Comparison of ENCODE assay signal across 27 cellular contexts in genomic region chr19:542173-542866, GRCh38. TPM values are rescaled to one million over a fixed set of nuclear protein-coding genes. Genes with fewer than 3 reads are reported as not detected.
DNase-seq lines count a peak whose midpoint lies in the region; ATAC-seq, FAIRE-seq and TF ChIP-seq lines count a peak whose summit lies in the region.
"Had no signal": no experiment of that assay in that cellular context is flagged by ENCODE, and none has a peak within 500 bp of the region (broad histone marks: within the 10 kb centered on the region; RNA-seq: fewer than 3 reads in every experiment).

No MANE protein-coding gene starts in this region.

- H3K9me3 Mint-ChIP-seq in natural killer cell (no peaks in the 10 kb centered on the region), endodermal cell (no peaks in the 10 kb centered on the region)
- H3K9me3 Mint-ChIP-seq in natural killer cell treated with Interleukin-12 subunit alpha and Interleukin-12 subunit beta and Interleukin-15 and Interleukin-18, amount 100 ng/mL, for 72 hours, result no peaks in the 10 kb centered on the region
- H3K9me3 Mint-ChIP-seq: CD14-positive monocyte had no signal

- H3K36me3 ChIP-seq in endodermal cell (ENCODE audit: control insufficient read depth, insufficient read depth, low read length) (peaks cover 6% of the 10 kb centered on the region), HepG2 (replicated peaks in 1 of 2; ENCODE audit: control insufficient read depth in 1 of 2, insufficient read depth in 2 of 2, low read length in 2 of 2) (peaks cover 6 to 29% of the 10 kb centered on the region in 2 experiments; a peak in 4 of 5 replicates)

- H3K27ac ChIP-seq in endodermal cell (ENCODE audit: low read depth, low read length) (no peak overlapping the region), HepG2 (ENCODE audit: extremely low read length, insufficient read depth, low read length) (no peak overlapping the region)
- H3K27ac ChIP-seq: HL-60, KMS-11, Peyer's patch had no signal

- peak overlapping the region; percentile 28 for H3K4me3 Mint-ChIP-seq in natural killer cell
- no peak overlapping the region for H3K4me3 Mint-ChIP-seq in natural killer cell treated with Interleukin-12 subunit alpha and Interleukin-12 subunit beta and Interleukin-15 and Interleukin-18, amount 100 ng/mL, for 72 hours
- no peak overlapping the region for H3K4me3 Mint-ChIP-seq in endodermal cell
- H3K4me3 Mint-ChIP-seq: CD14-positive monocyte had no signal

- TF ChIP-seq POLR2A in HepG2 (IDR thresholded peaks at IDR 0.05; ENCODE audit: insufficient read depth in 1 of 2, low read depth in 2 of 2, low read length in 2 of 2), result no peak

- H2AFZ ChIP-seq in HepG2 (ENCODE audit: low read length), result no peak overlapping the region

- H3K27me3 ChIP-seq in endodermal cell (ENCODE audit: control insufficient read depth, insufficient read depth, low read length, poor library complexity, severe bottlenecking) (no peaks in the 10 kb centered on the region), HepG2 (ENCODE audit: control insufficient read depth in 1 of 2, insufficient read depth in 2 of 2, low read length in 2 of 2) (no peaks in the 10 kb centered on the region)
- H3K27me3 ChIP-seq: Peyer's patch had no signal

- H3K4me2 ChIP-seq in HepG2 (ENCODE audit: low read depth, low read length), result no peak overlapping the region
- H3K4me2 ChIP-seq: KMS-11 had no signal

- intact Hi-C loops in natural killer cell (cut with micrococcal nuclease) (loop anchor here (2.0 kb wide), 1 partner anchor 32 kb away; no protein-coding TSS in a partner anchor), HepG2 (cut with micrococcal nuclease; ENCODE audit: unreplicated experiment) (no loop called here)

- in situ Hi-C loops in HepG2 (cut with HindIII; ENCODE audit: extremely low pct_ligation_motif_present, low pct_unique_long_range_greater_than_20kb), result no loop called here

- POLR2A ChIA-PET in HepG2 (lab: Yijun Ruan, JAX), result interaction anchor here (1.3 to 1.4 kb wide), 4 partner anchors 9 to 91 kb away, joined by 4 to 5 read pairs (median 4); partner anchors contain the start of gene POLRMT

- WGBS in endodermal cell (ENCODE audit: insufficient coverage in 1 of 2, insufficient read length in 1 of 2), 2 experiments, result 93% methylated on average over 27 to 34 of the region's 34 CpGs
- 92% methylated on average over 25 of the region's 34 CpGs for WGBS in HepG2 (ENCODE audit: low lambda C conversion rate)

- FAIRE-seq in HepG2 (lab: Jason Lieb, UNC), result no peak
- FAIRE-seq: D721Med, GM18507 had no signal

- TF ChIP-seq EP300 in HepG2 (IDR thresholded peaks at IDR 0.05; ENCODE audit: low read depth in 2 of 2, low read length in 2 of 2), result no peak
- TF ChIP-seq EP300 in HepG2 (CRISPR knock-in tag; IDR thresholded peaks at IDR 0.05; ENCODE audit: borderline replicate concordance), result no peak

- ATAC-seq in natural killer cell (no peak), HepG2 (no peak), HG02759 (IDR thresholded peaks at IDR 0.05; ENCODE audit: unreplicated experiment) (no peak)
- no peak for ATAC-seq in natural killer cell treated with Interleukin-12 subunit alpha and Interleukin-12 subunit beta and Interleukin-15 and Interleukin-18, amount 100 ng/mL, for 72 hours

- H3K9me3 ChIP-seq in endodermal cell (ENCODE audit: control insufficient read depth, low read length) (no peaks in the 10 kb centered on the region), HepG2 (ENCODE audit: low read length) (no peaks in the 10 kb centered on the region)
- H3K9me3 ChIP-seq: Peyer's patch had no signal

- H3K27ac Mint-ChIP-seq in natural killer cell (peak overlapping the region in 1 of 2 donors; percentile 98), endodermal cell (no peak overlapping the region)
- H3K27ac Mint-ChIP-seq in natural killer cell treated with Interleukin-12 subunit alpha and Interleukin-12 subunit beta and Interleukin-15 and Interleukin-18, amount 100 ng/mL, for 72 hours, result no peak overlapping the region

- TF ChIP-seq CTCF in natural killer cell (IDR thresholded peaks at IDR 0.05) (no peak), endodermal cell (conservative IDR thresholded peaks at IDR 0.05) (no peak), HepG2 (CRISPR knock-in tag; IDR thresholded peaks at IDR 0.05) (no peak)

- CTCF ChIA-PET in HepG2 (lab: Yijun Ruan, JAX; ENCODE audit: low intra/inter-chr PET ratio, low total read pairs), result no interaction called here

- H3K36me3 Mint-ChIP-seq in natural killer cell, result no peaks in the 10 kb centered on the region
- H3K36me3 Mint-ChIP-seq in natural killer cell treated with Interleukin-12 subunit alpha and Interleukin-12 subunit beta and Interleukin-15 and Interleukin-18, amount 100 ng/mL, for 72 hours, result no peaks in the 10 kb centered on the region
- H3K36me3 Mint-ChIP-seq in endodermal cell (ENCODE audit: low read depth), result peaks cover 19% of the 10 kb centered on the region

- DNase-seq in natural killer cell, result no peak
- DNase-seq in natural killer cell treated with Interleukin-12 subunit alpha and Interleukin-12 subunit beta and Interleukin-15 and Interleukin-18, amount 100 ng/mL, for 72 hours (ENCODE audit: low spot score), result no peak
- DNase-seq in endodermal cell, result peak; percentile 42
- DNase-seq in HepG2 (ENCODE audit: low spot score), result no peak
- DNase-seq in NCI-H2196 treated with DMSO at 0.1 percent for 48 hours (lab: John Stamatoyannopoulos, UW; ENCODE audit: unreplicated experiment), result no peak
- no peak for DNase-seq in effector CD8-positive, alpha-beta T cell (lab: John Stamatoyannopoulos, UW)
- no peak for DNase-seq in globus pallidus (ENCODE audit: low spot score)
- DNase-seq: GDM1, NCI-H1092 treated with DMSO at 0.1 percent for 48 hours, NCI-H146, NCI-H2029, NCI-H345, NCI-H524 treated with DMSO at 0.1 percent for 48 hours, NCI-H82, Peyer's patch had no signal

- no peaks in the 10 kb centered on the region for H3K79me2 ChIP-seq in HepG2 (ENCODE audit: insufficient read depth, low read length)

- H3K9ac ChIP-seq in endodermal cell (ENCODE audit: extremely low read depth, low read length, poor library complexity, severe bottlenecking) (no peak overlapping the region), HepG2 (ENCODE audit: insufficient read depth, low read depth, low read length) (no peak overlapping the region)
- H3K9ac ChIP-seq: KMS-11 had no signal

- no peak for TF ChIP-seq RAD21 in HepG2 (CRISPR knock-in tag; IDR thresholded peaks at IDR 0.05)

- H3K4me1 Mint-ChIP-seq in natural killer cell (peaks cover 13 to 30% of the 10 kb centered on the region in 2 donors), endodermal cell (no peaks in the 10 kb centered on the region)
- peaks cover 20 to 21% of the 10 kb centered on the region in 2 donors for H3K4me1 Mint-ChIP-seq in natural killer cell treated with Interleukin-12 subunit alpha and Interleukin-12 subunit beta and Interleukin-15 and Interleukin-18, amount 100 ng/mL, for 72 hours (ENCODE audit: low read depth in 2 of 2)

- no TSS peak for BruUV-seq in HepG2 (replicated peaks; lab: Mats Ljungman, UMichigan)

- H3K4me1 ChIP-seq in endodermal cell (ENCODE audit: control insufficient read depth, insufficient read depth, low read length) (no peaks in the 10 kb centered on the region), HepG2 (ENCODE audit: insufficient read depth, low read length) (no peaks in the 10 kb centered on the region)
- H3K4me1 ChIP-seq: Peyer's patch had no signal

- H3K27me3 Mint-ChIP-seq in natural killer cell (ENCODE audit: low read depth in 2 of 2), result no peaks in the 10 kb centered on the region
- no peaks in the 10 kb centered on the region for H3K27me3 Mint-ChIP-seq in natural killer cell treated with Interleukin-12 subunit alpha and Interleukin-12 subunit beta and Interleukin-15 and Interleukin-18, amount 100 ng/mL, for 72 hours
- no peaks in the 10 kb centered on the region for H3K27me3 Mint-ChIP-seq in endodermal cell (ENCODE audit: insufficient read depth)

- H4K20me1 ChIP-seq in HepG2 (ENCODE audit: insufficient read depth, low read length), result peaks cover 6% of the 10 kb centered on the region; the same call in 1 of the 2 replicates

- no peak overlapping the region for H3K4me3 ChIP-seq in endodermal cell (ENCODE audit: low read length)
- no peak overlapping the region for H3K4me3 ChIP-seq in HepG2 (replicated peaks in 1 of 3; ENCODE audit: insufficient read depth in 1 of 3, low read depth in 2 of 3, low read length in 3 of 3)
- H3K4me3 ChIP-seq: Peyer's patch had no signal

RNA-seq across cellular contexts. Expression of gene GZMM, which starts 1.5 kb away (rescaled TPM):
- total RNA-seq in natural killer cell (100 to 1,000 TPM; 186 to 286 (median 253) TPM), endodermal cell (under 1 TPM in 1 of 2 donors, not detected in 1; 0.51 TPM), HepG2 (2016; rRNA removed; fragmentation: Illumina TruSeq; extraction: Trizol) (not detected in 2 replicates)
- 10 to 100 TPM; 34.5 to 49.7 TPM for total RNA-seq in natural killer cell treated with Interleukin-12 subunit alpha and Interleukin-12 subunit beta and Interleukin-15 and Interleukin-18, amount 100 ng/mL, for 72 hours
- polyA plus RNA-seq in endodermal cell (2013, experiment 1 of 2), result not detected
- not detected for polyA plus RNA-seq in endodermal cell (2013, experiment 2 of 2)
- not detected in 2 replicates for total RNA-seq in HepG2 (2016; cell fraction: cytosol; rRNA removed; fragmentation: Illumina TruSeq; extraction: Trizol; ENCODE audit: low read depth)
- total RNA-seq in HepG2 (2016; cell fraction: insoluble cytoplasmic fraction; rRNA removed; fragmentation: Illumina TruSeq; extraction: Trizol), result not detected in 2 replicates
- not detected in 2 replicates for total RNA-seq in HepG2 (2016; cell fraction: membrane; rRNA removed; fragmentation: Illumina TruSeq; extraction: Trizol)
- not detected in 2 replicates for total RNA-seq in HepG2 (2016; cell fraction: nucleus; rRNA removed; fragmentation: Illumina TruSeq; extraction: Trizol)
- 0.07 TPM in 1 of 2 replicates, not detected in the other for polyA plus RNA-seq in HepG2 (2011; rRNA removed)
- polyA plus RNA-seq in HepG2 (2011; cell fraction: cytosol; rRNA removed), result 0.13 TPM in 1 of 2 replicates, not detected in the other
- 0.50 and 0.71 TPM in 2 replicates for polyA plus RNA-seq in HepG2 (2011; cell fraction: nucleus; rRNA removed)
- polyA plus RNA-seq in HepG2 (2012), result 0.16 TPM in 1 of 2 replicates, not detected in the other
- polyA plus RNA-seq in HepG2 (2016; cell fraction: cytosol; fragmentation: Illumina TruSeq; extraction: Trizol; ENCODE audit: low read depth), result not detected in 2 replicates
- not detected in 2 replicates for polyA plus RNA-seq in HepG2 (2016; cell fraction: insoluble cytoplasmic fraction; fragmentation: Illumina TruSeq; extraction: Trizol; ENCODE audit: low read depth)
- not detected in 2 replicates for polyA plus RNA-seq in HepG2 (2016; cell fraction: membrane; fragmentation: Illumina TruSeq; extraction: Trizol; ENCODE audit: low read depth)
- polyA plus RNA-seq in HepG2 (2016; cell fraction: nucleus; fragmentation: Illumina TruSeq; extraction: Trizol; ENCODE audit: insufficient read depth, low read depth), result not detected in 2 replicates
- not detected in 2 replicates for polyA minus RNA-seq in HepG2 (2011; rRNA and poly(A)+ RNA removed; ENCODE audit: low replicate concordance)
- not detected in 2 replicates for polyA minus RNA-seq in HepG2 (2011; cell fraction: cytosol; rRNA and poly(A)+ RNA removed)
- not detected in 2 replicates for polyA minus RNA-seq in HepG2 (2011; cell fraction: nucleus; rRNA and poly(A)+ RNA removed)
- total RNA-seq: A172, H4, HT-29, OCI-LY7 had no signal
- polyA plus RNA-seq: AG04450 had no signal

RNA-seq across cellular contexts. Expression of gene CDC34, which starts 10.8 kb away (rescaled TPM):
- total RNA-seq in natural killer cell, result 100 to 1,000 TPM in 2 of 3 donors, 10 to 100 TPM in 1; 68.5 to 114 (median 101) TPM
- 10 to 100 TPM; 46.5 to 73.2 TPM for total RNA-seq in natural killer cell treated with Interleukin-12 subunit alpha and Interleukin-12 subunit beta and Interleukin-15 and Interleukin-18, amount 100 ng/mL, for 72 hours
- total RNA-seq in endodermal cell, result 100 to 1,000 TPM; 128 to 138 TPM
- polyA plus RNA-seq in endodermal cell (2013, experiment 1 of 2), result 116 TPM
- polyA plus RNA-seq in endodermal cell (2013, experiment 2 of 2), result 123 TPM
- 119 and 138 TPM in 2 replicates for total RNA-seq in HepG2 (2016; rRNA removed; fragmentation: Illumina TruSeq; extraction: Trizol)
- 181 and 194 TPM in 2 replicates for total RNA-seq in HepG2 (2016; cell fraction: cytosol; rRNA removed; fragmentation: Illumina TruSeq; extraction: Trizol; ENCODE audit: low read depth)
- total RNA-seq in HepG2 (2016; cell fraction: insoluble cytoplasmic fraction; rRNA removed; fragmentation: Illumina TruSeq; extraction: Trizol), result 104 and 144 TPM in 2 replicates
- total RNA-seq in HepG2 (2016; cell fraction: membrane; rRNA removed; fragmentation: Illumina TruSeq; extraction: Trizol), result 198 and 240 TPM in 2 replicates
- total RNA-seq in HepG2 (2016; cell fraction: nucleus; rRNA removed; fragmentation: Illumina TruSeq; extraction: Trizol), result 59.6 and 65.5 TPM in 2 replicates
- 140 and 150 TPM in 2 replicates for polyA plus RNA-seq in HepG2 (2011; rRNA removed)
- polyA plus RNA-seq in HepG2 (2011; cell fraction: cytosol; rRNA removed), result 102 and 147 TPM in 2 replicates
- 121 and 122 TPM in 2 replicates for polyA plus RNA-seq in HepG2 (2011; cell fraction: nucleus; rRNA removed)
- polyA plus RNA-seq in HepG2 (2012), result 90.8 and 101 TPM in 2 replicates
- polyA plus RNA-seq in HepG2 (2016; cell fraction: cytosol; fragmentation: Illumina TruSeq; extraction: Trizol; ENCODE audit: low read depth), result 157 and 191 TPM in 2 replicates
- polyA plus RNA-seq in HepG2 (2016; cell fraction: insoluble cytoplasmic fraction; fragmentation: Illumina TruSeq; extraction: Trizol; ENCODE audit: low read depth), result 118 and 140 TPM in 2 replicates
- 153 and 184 TPM in 2 replicates for polyA plus RNA-seq in HepG2 (2016; cell fraction: membrane; fragmentation: Illumina TruSeq; extraction: Trizol; ENCODE audit: low read depth)
- 130 and 138 TPM in 2 replicates for polyA plus RNA-seq in HepG2 (2016; cell fraction: nucleus; fragmentation: Illumina TruSeq; extraction: Trizol; ENCODE audit: insufficient read depth, low read depth)
- polyA minus RNA-seq in HepG2 (2011; rRNA and poly(A)+ RNA removed; ENCODE audit: low replicate concordance), result 60.5 and 88.3 TPM in 2 replicates
- polyA minus RNA-seq in HepG2 (2011; cell fraction: cytosol; rRNA and poly(A)+ RNA removed), result 42.1 and 46.2 TPM in 2 replicates
- 19.1 and 22.1 TPM in 2 replicates for polyA minus RNA-seq in HepG2 (2011; cell fraction: nucleus; rRNA and poly(A)+ RNA removed)

RNA-seq across cellular contexts. Expression of gene BSG, which starts 30.1 kb away (rescaled TPM):
- total RNA-seq in natural killer cell, result 100 to 1,000 TPM; 229 to 248 (median 236) TPM
- total RNA-seq in natural killer cell treated with Interleukin-12 subunit alpha and Interleukin-12 subunit beta and Interleukin-15 and Interleukin-18, amount 100 ng/mL, for 72 hours, result 100 to 1,000 TPM; 236 to 274 TPM
- total RNA-seq in endodermal cell, result 100 to 1,000 TPM; 808 to 833 TPM
- 629 TPM for polyA plus RNA-seq in endodermal cell (2013, experiment 1 of 2)
- polyA plus RNA-seq in endodermal cell (2013, experiment 2 of 2), result 588 TPM
- 136 and 309 TPM in 2 replicates for total RNA-seq in HepG2 (2016; rRNA removed; fragmentation: Illumina TruSeq; extraction: Trizol)
- total RNA-seq in HepG2 (2016; cell fraction: cytosol; rRNA removed; fragmentation: Illumina TruSeq; extraction: Trizol; ENCODE audit: low read depth), result 81.8 and 84.4 TPM in 2 replicates
- 114 and 317 TPM in 2 replicates for total RNA-seq in HepG2 (2016; cell fraction: insoluble cytoplasmic fraction; rRNA removed; fragmentation: Illumina TruSeq; extraction: Trizol)
- total RNA-seq in HepG2 (2016; cell fraction: membrane; rRNA removed; fragmentation: Illumina TruSeq; extraction: Trizol), result 96.0 and 109 TPM in 2 replicates
- 271 and 340 TPM in 2 replicates for total RNA-seq in HepG2 (2016; cell fraction: nucleus; rRNA removed; fragmentation: Illumina TruSeq; extraction: Trizol)
- 754 and 1,057 TPM in 2 replicates for polyA plus RNA-seq in HepG2 (2011; rRNA removed)
- 595 and 749 TPM in 2 replicates for polyA plus RNA-seq in HepG2 (2011; cell fraction: cytosol; rRNA removed)
- polyA plus RNA-seq in HepG2 (2011; cell fraction: nucleus; rRNA removed), result 561 and 615 TPM in 2 replicates
- polyA plus RNA-seq in HepG2 (2012), result 926 and 933 TPM in 2 replicates
- polyA plus RNA-seq in HepG2 (2016; cell fraction: cytosol; fragmentation: Illumina TruSeq; extraction: Trizol; ENCODE audit: low read depth), result 148 and 149 TPM in 2 replicates
- 179 and 219 TPM in 2 replicates for polyA plus RNA-seq in HepG2 (2016; cell fraction: insoluble cytoplasmic fraction; fragmentation: Illumina TruSeq; extraction: Trizol; ENCODE audit: low read depth)
- 152 and 167 TPM in 2 replicates for polyA plus RNA-seq in HepG2 (2016; cell fraction: membrane; fragmentation: Illumina TruSeq; extraction: Trizol; ENCODE audit: low read depth)
- polyA plus RNA-seq in HepG2 (2016; cell fraction: nucleus; fragmentation: Illumina TruSeq; extraction: Trizol; ENCODE audit: insufficient read depth, low read depth), result 760 and 837 TPM in 2 replicates
- 426 and 707 TPM in 2 replicates for polyA minus RNA-seq in HepG2 (2011; rRNA and poly(A)+ RNA removed; ENCODE audit: low replicate concordance)
- polyA minus RNA-seq in HepG2 (2011; cell fraction: cytosol; rRNA and poly(A)+ RNA removed), result 369 and 454 TPM in 2 replicates
- polyA minus RNA-seq in HepG2 (2011; cell fraction: nucleus; rRNA and poly(A)+ RNA removed), result 97.1 and 115 TPM in 2 replicates

RNA-seq across cellular contexts. Expression of gene TPGS1, which starts 35.0 kb away (rescaled TPM):
- total RNA-seq in natural killer cell, result 10 to 100 TPM; 18.7 to 20.6 (median 18.9) TPM
- 10 to 100 TPM; 16.3 to 17.7 TPM for total RNA-seq in natural killer cell treated with Interleukin-12 subunit alpha and Interleukin-12 subunit beta and Interleukin-15 and Interleukin-18, amount 100 ng/mL, for 72 hours
- 10 to 100 TPM; 11.7 to 13.0 TPM for total RNA-seq in endodermal cell
- 12.3 TPM for polyA plus RNA-seq in endodermal cell (2013, experiment 1 of 2)
- polyA plus RNA-seq in endodermal cell (2013, experiment 2 of 2), result 13.8 TPM
- total RNA-seq in HepG2 (2016; rRNA removed; fragmentation: Illumina TruSeq; extraction: Trizol), result 4.2 and 6.2 TPM in 2 replicates
- 4.1 and 5.0 TPM in 2 replicates for total RNA-seq in HepG2 (2016; cell fraction: cytosol; rRNA removed; fragmentation: Illumina TruSeq; extraction: Trizol; ENCODE audit: low read depth)
- 3.9 and 5.0 TPM in 2 replicates for total RNA-seq in HepG2 (2016; cell fraction: insoluble cytoplasmic fraction; rRNA removed; fragmentation: Illumina TruSeq; extraction: Trizol)
- total RNA-seq in HepG2 (2016; cell fraction: membrane; rRNA removed; fragmentation: Illumina TruSeq; extraction: Trizol), result 4.2 and 4.9 TPM in 2 replicates
- 2.4 and 3.4 TPM in 2 replicates for total RNA-seq in HepG2 (2016; cell fraction: nucleus; rRNA removed; fragmentation: Illumina TruSeq; extraction: Trizol)
- 1.1 and 2.0 TPM in 2 replicates for polyA plus RNA-seq in HepG2 (2011; rRNA removed)
- polyA plus RNA-seq in HepG2 (2011; cell fraction: cytosol; rRNA removed), result 1.7 and 4.3 TPM in 2 replicates
- 3.3 and 3.7 TPM in 2 replicates for polyA plus RNA-seq in HepG2 (2011; cell fraction: nucleus; rRNA removed)
- polyA plus RNA-seq in HepG2 (2012), result 1.0 and 2.2 TPM in 2 replicates
- 2.0 and 2.2 TPM in 2 replicates for polyA plus RNA-seq in HepG2 (2016; cell fraction: cytosol; fragmentation: Illumina TruSeq; extraction: Trizol; ENCODE audit: low read depth)
- polyA plus RNA-seq in HepG2 (2016; cell fraction: insoluble cytoplasmic fraction; fragmentation: Illumina TruSeq; extraction: Trizol; ENCODE audit: low read depth), result 3.3 and 4.8 TPM in 2 replicates
- polyA plus RNA-seq in HepG2 (2016; cell fraction: membrane; fragmentation: Illumina TruSeq; extraction: Trizol; ENCODE audit: low read depth), result 2.0 and 2.2 TPM in 2 replicates
- 3.1 and 4.1 TPM in 2 replicates for polyA plus RNA-seq in HepG2 (2016; cell fraction: nucleus; fragmentation: Illumina TruSeq; extraction: Trizol; ENCODE audit: insufficient read depth, low read depth)
- polyA minus RNA-seq in HepG2 (2011; rRNA and poly(A)+ RNA removed; ENCODE audit: low replicate concordance), result 2.3 and 2.8 TPM in 2 replicates
- 1.4 and 1.8 TPM in 2 replicates for polyA minus RNA-seq in HepG2 (2011; cell fraction: cytosol; rRNA and poly(A)+ RNA removed)
- polyA minus RNA-seq in HepG2 (2011; cell fraction: nucleus; rRNA and poly(A)+ RNA removed), result 2.1 and 2.3 TPM in 2 replicates

RNA-seq across cellular contexts. Expression of gene MADCAM1, which starts 46.0 kb away (rescaled TPM):
- total RNA-seq in natural killer cell (under 1 TPM in 2 of 3 donors, not detected in 1; 0.43 to 0.54 TPM), endodermal cell (1 to 10 TPM in 1 of 2 donors, under 1 TPM in 1; 0.46 to 1.5 TPM), HepG2 (2016; rRNA removed; fragmentation: Illumina TruSeq; extraction: Trizol) (0.21 and 0.33 TPM in 2 replicates)
- under 1 TPM in 1 of 2 donors, not detected in 1; 0.33 TPM for total RNA-seq in natural killer cell treated with Interleukin-12 subunit alpha and Interleukin-12 subunit beta and Interleukin-15 and Interleukin-18, amount 100 ng/mL, for 72 hours
- 0.85 TPM for polyA plus RNA-seq in endodermal cell (2013, experiment 1 of 2)
- polyA plus RNA-seq in endodermal cell (2013, experiment 2 of 2), result 0.54 TPM
- 0.30 and 0.44 TPM in 2 replicates for total RNA-seq in HepG2 (2016; cell fraction: cytosol; rRNA removed; fragmentation: Illumina TruSeq; extraction: Trizol; ENCODE audit: low read depth)
- 0.30 TPM in 1 of 2 replicates, not detected in the other for total RNA-seq in HepG2 (2016; cell fraction: insoluble cytoplasmic fraction; rRNA removed; fragmentation: Illumina TruSeq; extraction: Trizol)
- total RNA-seq in HepG2 (2016; cell fraction: membrane; rRNA removed; fragmentation: Illumina TruSeq; extraction: Trizol), result 0.37 and 0.45 TPM in 2 replicates
- 0.22 TPM in 1 of 2 replicates, not detected in the other for total RNA-seq in HepG2 (2016; cell fraction: nucleus; rRNA removed; fragmentation: Illumina TruSeq; extraction: Trizol)
- 0.29 and 0.39 TPM in 2 replicates for polyA plus RNA-seq in HepG2 (2011; rRNA removed)
- polyA plus RNA-seq in HepG2 (2011; cell fraction: cytosol; rRNA removed), result 0.42 and 0.60 TPM in 2 replicates
- 1.9 and 2.3 TPM in 2 replicates for polyA plus RNA-seq in HepG2 (2011; cell fraction: nucleus; rRNA removed)
- polyA plus RNA-seq in HepG2 (2012), result 1.7 and 2.3 TPM in 2 replicates
- 0.62 and 0.89 TPM in 2 replicates for polyA plus RNA-seq in HepG2 (2016; cell fraction: cytosol; fragmentation: Illumina TruSeq; extraction: Trizol; ENCODE audit: low read depth)
- 0.33 and 0.51 TPM in 2 replicates for polyA plus RNA-seq in HepG2 (2016; cell fraction: insoluble cytoplasmic fraction; fragmentation: Illumina TruSeq; extraction: Trizol; ENCODE audit: low read depth)
- 0.74 and 0.99 TPM in 2 replicates for polyA plus RNA-seq in HepG2 (2016; cell fraction: membrane; fragmentation: Illumina TruSeq; extraction: Trizol; ENCODE audit: low read depth)
- 0.89 and 1.4 TPM in 2 replicates for polyA plus RNA-seq in HepG2 (2016; cell fraction: nucleus; fragmentation: Illumina TruSeq; extraction: Trizol; ENCODE audit: insufficient read depth, low read depth)
- 1.1 TPM in 1 of 2 replicates, not detected in the other for polyA minus RNA-seq in HepG2 (2011; rRNA and poly(A)+ RNA removed; ENCODE audit: low replicate concordance)
- polyA minus RNA-seq in HepG2 (2011; cell fraction: cytosol; rRNA and poly(A)+ RNA removed), result 0.62 and 0.89 TPM in 2 replicates
- polyA minus RNA-seq in HepG2 (2011; cell fraction: nucleus; rRNA and poly(A)+ RNA removed), result 0.26 and 0.75 TPM in 2 replicates
- total RNA-seq: H4, SK-MEL-5 had no signal
- polyA plus RNA-seq: AG04450, CD14-positive monocyte had no signal

Comparison
In these comparisons a context has a peak if more than half of its experiments do, and no peak if none do; other contexts are left out.
1. RNA of gene GZMM, which starts 1.5 kb away (total RNA-seq): 186 to 286 TPM in natural killer cell and 34.5 to 49.7 TPM in natural killer cell treated with Interleukin-12 subunit alpha and Interleukin-12 subunit beta and Interleukin-15 and Interleukin-18, amount 100 ng/mL, for 72 hours; 0.51 TPM in endodermal cell and not detected in HepG2; every median in the first group is over 10 times any median in the second.